Comparison of ENCODE assay signal across 1 cellular context in genomic region chr4:8427761-8428287, GRCh38.
TF ChIP-seq lines count a peak whose summit lies in the region.

No MANE protein-coding gene starts in this region.

TF ChIP-seq in GM12878, 131 proteins besides CTCF, POLR2A, EP300 and RAD21 (continued from another document):
- no peak for TF ChIP-seq E4F1 (IDR thresholded peaks at IDR 0.05; ENCODE audit: borderline replicate concordance, partially characterized antibody)
- TF ChIP-seq SMC3 (IDR thresholded peaks at IDR 0.05; ENCODE audit: borderline replicate concordance, low read length) = no peak
- no peak for TF ChIP-seq SMARCA5 (IDR thresholded peaks at IDR 0.05)
- peak; percentile 86 for TF ChIP-seq TCF12 (IDR thresholded peaks at IDR 0.05; ENCODE audit: low read depth, low read length)
- TF ChIP-seq SRF (IDR thresholded peaks at IDR 0.05; ENCODE audit: low read depth in 2 of 2, low read length in 2 of 2) = 0 out of 4 replicates have a peak, but pooled peaks of 1 of the 2 experiments have one; percentile 52
- TF ChIP-seq MAX (IDR thresholded peaks at IDR 0.05; ENCODE audit: low read depth, low read length) = no peak
- no peak for TF ChIP-seq IRF5 (IDR thresholded peaks at IDR 0.05; ENCODE audit: borderline replicate concordance)
